In genomic region chr6:106444777-106445507, GRCh38 we compare ENCODE assay signal across 8 cellular contexts.
DNase-seq lines count a peak whose midpoint lies in the region; ATAC-seq, FAIRE-seq and TF ChIP-seq lines count a peak whose summit lies in the region.

No MANE protein-coding gene starts in this region.

- WGBS in small intestine, 3 donors: 12 to 36% (median 30%) methylated on average over 4 of the region's 4 CpGs

- H3K4me3 ChIP-seq in CD4-positive, CD25-positive, alpha-beta regulatory T cell (ENCODE audit: low read depth, low read length): no peak overlapping the region
- no peak overlapping the region for H3K4me3 ChIP-seq in astrocyte (ENCODE audit: insufficient read depth, low read depth, low read length)
- H3K4me3 ChIP-seq in small intestine (ENCODE audit: low read depth in 1 of 2, low read length in 2 of 2): no peak overlapping the region

- H3K27me3 Mint-ChIP-seq in CD4-positive, CD25-positive, alpha-beta regulatory T cell: peaks cover 33% of the 10 kb centered on the region
- H3K27me3 Mint-ChIP-seq in astrocyte (ENCODE audit: low read depth, unreplicated experiment): peaks cover 13% of the 10 kb centered on the region

- in situ Hi-C loops in GM13976 (cut with MboI; ENCODE audit: low sequenced_read_pairs, unreplicated experiment): loop anchor here (5.0 to 10.0 kb wide), 2 partner anchors 122 to 540 kb away; no protein-coding TSS in a partner anchor

- TF ChIP-seq CTCF in GM13976 (IDR thresholded peaks at IDR 0.05; ENCODE audit: borderline replicate concordance, control extremely low read depth, extremely low read depth, insufficient read depth, missing control alignments) (peak; percentile 48), astrocyte (IDR thresholded peaks at IDR 0.05; ENCODE audit: insufficient read depth, low read depth, low read length) (peak; percentile 80)

- peaks cover 30% of the 10 kb centered on the region for H3K27me3 ChIP-seq in CD4-positive, CD25-positive, alpha-beta regulatory T cell (ENCODE audit: control insufficient read depth, insufficient read depth, low read length)
- peaks cover 37% of the 10 kb centered on the region for H3K27me3 ChIP-seq in astrocyte (ENCODE audit: insufficient read depth, low read length)
- H3K27me3 ChIP-seq in small intestine (ENCODE audit: control insufficient read depth in 2 of 2, insufficient read depth in 2 of 2, low read length in 2 of 2): peaks cover 0 to 3% of the 10 kb centered on the region in 2 donors

- no peaks in the 10 kb centered on the region for H3K79me2 ChIP-seq in astrocyte (ENCODE audit: insufficient read depth, low read length)

- H3K36me3 ChIP-seq in CD4-positive, CD25-positive, alpha-beta regulatory T cell (ENCODE audit: control insufficient read depth, insufficient read depth, low read length): no peaks in the 10 kb centered on the region
- H3K36me3 ChIP-seq in astrocyte (ENCODE audit: insufficient read depth, low read length) (no peaks in the 10 kb centered on the region), small intestine (ENCODE audit: control insufficient read depth in 2 of 2, insufficient read depth in 2 of 2, low read length in 2 of 2) (no peaks in the 10 kb centered on the region)

- DNase-seq in CD4-positive, CD25-positive, alpha-beta regulatory T cell: peak; percentile 1 to 77 (median 77)
- DNase-seq in GM13976 (ENCODE audit: low spot score): peak; percentile 69
- DNase-seq in NCI-H526 treated with DMSO at 0.1 percent for 48 hours (lab: John Stamatoyannopoulos, UW): peak; percentile 63
- DNase-seq in astrocyte (ENCODE audit: low read depth): peak; percentile 48
- DNase-seq in hepatic stellate cell (ENCODE audit: low spot score): peak; percentile 49
- DNase-seq in small intestine: peak; percentile 81
- DNase-seq in activated effector memory CD4-positive, alpha-beta T cell treated with Interleukin-2 at 50 U/mL for 16 hours: no peak

- H3K36me3 Mint-ChIP-seq in CD4-positive, CD25-positive, alpha-beta regulatory T cell: no peaks in the 10 kb centered on the region
- H3K36me3 Mint-ChIP-seq in astrocyte (ENCODE audit: low read depth, unreplicated experiment): no peaks in the 10 kb centered on the region

- H3K9ac ChIP-seq in astrocyte (ENCODE audit: low read length): no peak overlapping the region

- no peak overlapping the region for H3K4me2 ChIP-seq in astrocyte (ENCODE audit: low read length)

- H3K9me3 Mint-ChIP-seq in CD4-positive, CD25-positive, alpha-beta regulatory T cell: no peaks in the 10 kb centered on the region
- H3K9me3 Mint-ChIP-seq in astrocyte (ENCODE audit: unreplicated experiment): no peaks in the 10 kb centered on the region

- no peak overlapping the region for H3K27ac Mint-ChIP-seq in CD4-positive, CD25-positive, alpha-beta regulatory T cell
- H3K27ac Mint-ChIP-seq in astrocyte (ENCODE audit: unreplicated experiment): no peak overlapping the region

- peak; percentile 75 to 78 for ATAC-seq in CD4-positive, CD25-positive, alpha-beta regulatory T cell (ENCODE audit: low read depth in 2 of 2)
- peak; percentile 70 for ATAC-seq in HG03432 (IDR thresholded peaks at IDR 0.05; ENCODE audit: unreplicated experiment)

- no peak overlapping the region for H3K27ac ChIP-seq in CD4-positive, CD25-positive, alpha-beta regulatory T cell (ENCODE audit: insufficient read depth, low read length, poor library complexity, severe bottlenecking)
- H3K27ac ChIP-seq in astrocyte (ENCODE audit: low read depth, low read length) (no peak overlapping the region), small intestine (ENCODE audit: low read depth in 1 of 2, low read length in 1 of 2) (no peak overlapping the region)

- H2AFZ ChIP-seq in astrocyte (ENCODE audit: low read depth, low read length): no peak overlapping the region

- no peak overlapping the region for H3K4me3 Mint-ChIP-seq in CD4-positive, CD25-positive, alpha-beta regulatory T cell
- H3K4me3 Mint-ChIP-seq in astrocyte (ENCODE audit: unreplicated experiment): no peak overlapping the region

- H3K4me1 ChIP-seq in CD4-positive, CD25-positive, alpha-beta regulatory T cell (ENCODE audit: control insufficient read depth, insufficient read depth, low read length, poor library complexity, severe bottlenecking): peaks cover 11% of the 10 kb centered on the region
- H3K4me1 ChIP-seq in astrocyte (ENCODE audit: insufficient read depth, low read length): no peaks in the 10 kb centered on the region
- H3K4me1 ChIP-seq in small intestine (ENCODE audit: control insufficient read depth in 2 of 2, insufficient read depth in 1 of 2, low read depth in 1 of 2, low read length in 1 of 2): no peaks in the 10 kb centered on the region

- no peaks in the 10 kb centered on the region for H3K9me3 ChIP-seq in CD4-positive, CD25-positive, alpha-beta regulatory T cell (ENCODE audit: control insufficient read depth in 2 of 2, low read length in 2 of 2)
- H3K9me3 ChIP-seq in astrocyte (ENCODE audit: insufficient read depth, low read depth, low read length) (no peaks in the 10 kb centered on the region), small intestine (ENCODE audit: control insufficient read depth, low read depth) (no peaks in the 10 kb centered on the region)

- H4K20me1 ChIP-seq in astrocyte (ENCODE audit: insufficient read depth, low read length): no peaks in the 10 kb centered on the region

- H3K4me1 Mint-ChIP-seq in CD4-positive, CD25-positive, alpha-beta regulatory T cell: peaks cover 0 to 12% (median 8%) of the 10 kb centered on the region in 4 donors
- H3K4me1 Mint-ChIP-seq in astrocyte (ENCODE audit: low read depth, unreplicated experiment): peaks cover 2% of the 10 kb centered on the region

- FAIRE-seq in astrocyte (lab: Jason Lieb, UNC): peak; percentile 87
- peak; percentile 84 for FAIRE-seq in small intestine (lab: Jason Lieb, UNC)
